ENCODE assay signal across 8 cellular contexts in genomic region chr9:504921-505821, GRCh38. TPM values are rescaled to one million over a fixed set of nuclear protein-coding genes. Genes with fewer than 3 reads are reported as not detected.
DNase-seq lines count a peak whose midpoint lies in the region; ATAC-seq and TF ChIP-seq lines count a peak whose summit lies in the region.

No MANE protein-coding gene starts in this region.

- intact Hi-C loops in Panc1 (cut with micrococcal nuclease; ENCODE audit: unreplicated experiment) (no loop called here), colonic mucosa (cut with DNase I) (no loop called here), left lung (cut with DNase I) (no loop called here)

- H3K4me1 ChIP-seq in Panc1 (ENCODE audit: control insufficient read depth, insufficient read depth, low read length) (no peaks in the 10 kb centered on the region; the same call in 1 of the 2 replicates), colonic mucosa (peaks cover 7% of the 10 kb centered on the region), left lung (peaks cover 0 to 26% of the 10 kb centered on the region in 2 donors)

- no peak for TF ChIP-seq CTCF in Panc1 (IDR thresholded peaks at IDR 0.05)
- TF ChIP-seq CTCF in colonic mucosa (IDR thresholded peaks at IDR 0.05), result no peak
- TF ChIP-seq CTCF in left lung (IDR thresholded peaks at IDR 0.05), result no peak

- ATAC-seq in GM18499 (IDR thresholded peaks at IDR 0.05; ENCODE audit: insufficient read depth, unreplicated experiment) (peak; percentile 23), HG02588 (IDR thresholded peaks at IDR 0.05; ENCODE audit: unreplicated experiment) (peak; percentile 24), Panc1 (peak; percentile 69), left lung (peak; percentile 37)

- H3K9me3 ChIP-seq in Panc1 (ENCODE audit: control insufficient read depth, insufficient read depth, low read depth, low read length) (no peaks in the 10 kb centered on the region), colonic mucosa (no peaks in the 10 kb centered on the region), left lung (no peaks in the 10 kb centered on the region)

- H3K36me3 ChIP-seq in Panc1 (ENCODE audit: control insufficient read depth, insufficient read depth, low read length), result no peaks in the 10 kb centered on the region
- H3K36me3 ChIP-seq in colonic mucosa, result no peaks in the 10 kb centered on the region
- H3K36me3 ChIP-seq in left lung, result no peaks in the 10 kb centered on the region

- POLR2A ChIA-PET in Panc1 (lab: Charles Lee), result no interaction called here

- H3K4me3 ChIP-seq in Panc1 (ENCODE audit: low read depth in 2 of 2, low read length in 2 of 2) (peak overlapping the region; percentile 46 to 58), colonic mucosa (peak overlapping the region; percentile 74), left lung (peak overlapping the region; percentile 57 to 65)

- H3K27me3 ChIP-seq in Panc1 (ENCODE audit: control insufficient read depth, insufficient read depth, low read length) (no peaks in the 10 kb centered on the region), colonic mucosa (no peaks in the 10 kb centered on the region), left lung (peaks cover 5 to 45% of the 10 kb centered on the region in 2 donors)

- H3K27ac ChIP-seq in Panc1 (ENCODE audit: low read length), result peak overlapping the region; percentile 66; the same call in 1 of the 2 replicates
- peak overlapping the region; percentile 71 for H3K27ac ChIP-seq in colonic mucosa
- peak overlapping the region; percentile 73 to 78 for H3K27ac ChIP-seq in left lung

- no TSS peak for BruUV-seq in Panc1 (replicated peaks; lab: Mats Ljungman, UMichigan)

- CTCF ChIA-PET in Panc1 (lab: Charles Lee), result no interaction called here

- in situ Hi-C loops in Panc1 (cut with HindIII; ENCODE audit: low pct_unique_long_range_greater_than_20kb, low sequenced_read_pairs), result no loop called here

- peak overlapping the region; percentile 72 to 82 for H3K9ac ChIP-seq in colonic mucosa (ENCODE audit: low read depth in 2 of 2, low read length in 2 of 2)

- DNase-seq in Panc1 (ENCODE audit: low read depth, low spot score), result no peak
- no peak for DNase-seq in colonic mucosa
- peak; percentile 34 to 85 for DNase-seq in left lung
- DNase-seq in stimulated activated CD8-positive, alpha-beta memory T cell treated with anti-CD3 and anti-CD28 coated beads, Interleukin-4, amount 100 ng/mL, for 48 hours, result peak; percentile 32
- DNase-seq in NOMO-1 (lab: John Stamatoyannopoulos, UW; ENCODE audit: unreplicated experiment in 2 of 2), result no peak
- DNase-seq in stimulated activated naive CD4-positive, alpha-beta T cell treated with Interleukin-2 at 50 U/mL for 16 hours (lab: John Stamatoyannopoulos, UW), result no peak

RNA-seq across cellular contexts. Expression of gene KANK1, which starts 0.7 kb away (rescaled TPM):
- total RNA-seq in Panc1 (2021; ENCODE audit: unreplicated experiment), result 14.5 TPM
- polyA plus RNA-seq in Panc1 (2012; ENCODE audit: insufficient read length), result 9.0 TPM
- 10 to 100 TPM; 23.8 to 28.0 TPM for total RNA-seq in colonic mucosa
- 10 to 100 TPM; 30.3 to 35.9 TPM for total RNA-seq in left lung

Comparison
In these comparisons a context has a peak if more than half of its experiments do, and no peak if none do; other contexts are left out.
1. DNase-seq: peak in left lung (2 of 2) and stimulated activated CD8-positive, alpha-beta memory T cell treated with anti-CD3 and anti-CD28 coated beads, Interleukin-4, amount 100 ng/mL, for 48 hours (single experiment); none in Panc1 (single experiment), colonic mucosa (single experiment), NOMO-1 (0 of 2) and stimulated activated naive CD4-positive, alpha-beta T cell treated with Interleukin-2 at 50 U/mL for 16 hours (single experiment).
2. Peak in every context shown above with its lines, with median percentiles within 50 percentile points of each other: ATAC-seq, H3K27ac ChIP-seq and H3K4me3 ChIP-seq.